In genomic region chr15:38440353-38441129, GRCh38 we compare ENCODE assay signal across 8 cellular contexts. TPM values are rescaled to one million over a fixed set of nuclear protein-coding genes. Genes with fewer than 3 reads are reported as not detected.
DNase-seq lines count a peak whose midpoint lies in the region; ATAC-seq, FAIRE-seq and TF ChIP-seq lines count a peak whose summit lies in the region.

No MANE protein-coding gene starts in this region.

- TF ChIP-seq POLR2A in GM12891 (IDR thresholded peaks at IDR 0.05; ENCODE audit: low read depth, low read length): no peak
- no peak for TF ChIP-seq POLR2A in breast epithelium (IDR thresholded peaks at IDR 0.05)

- H3K36me3 ChIP-seq in breast epithelium (no peaks in the 10 kb centered on the region), keratinocyte (ENCODE audit: control insufficient read depth in 2 of 2, extremely low read depth in 1 of 2, insufficient read depth in 2 of 2, low read length in 2 of 2) (no peaks in the 10 kb centered on the region)

- H3K27me3 ChIP-seq in breast epithelium (no peaks in the 10 kb centered on the region), keratinocyte (ENCODE audit: control insufficient read depth, extremely low read depth, insufficient read depth, low read length) (no peaks in the 10 kb centered on the region)

- dilution Hi-C loops in keratinocyte (cut with MboI; ENCODE audit: extremely low pct_ligation_motif_present, low sequenced_read_pairs): no loop called here

- H3K4me1 ChIP-seq in breast epithelium (no peaks in the 10 kb centered on the region), keratinocyte (ENCODE audit: control insufficient read depth, extremely low read depth, insufficient read depth, low read length) (no peaks in the 10 kb centered on the region)

- H3K79me2 ChIP-seq in keratinocyte (ENCODE audit: control insufficient read depth, insufficient read depth, low read length): no peaks in the 10 kb centered on the region

- TF ChIP-seq CTCF in 22Rv1 (IDR thresholded peaks at IDR 0.05) (peak; percentile 95), breast epithelium (IDR thresholded peaks at IDR 0.05) (peak; percentile 54 to 86 (median 82)), keratinocyte (optimal IDR thresholded peaks at IDR 0.05 in 1 of 3, IDR thresholded peaks at IDR 0.05 in 1 of 3, conservative IDR thresholded peaks at IDR 0.05 in 1 of 3; ENCODE audit: extremely low read depth in 1 of 3, insufficient read depth in 2 of 3, low read length in 3 of 3) (peak; percentile 85 to 93 (median 88))

- H3K9me1 ChIP-seq in keratinocyte (ENCODE audit: control insufficient read depth, extremely low read depth, insufficient read depth, low read length): no peaks in the 10 kb centered on the region

- H3K9ac ChIP-seq in keratinocyte (ENCODE audit: control insufficient read depth, extremely low read depth, insufficient read depth, low read length): no peak overlapping the region

- intact Hi-C loops in breast epithelium (cut with DNase I; ENCODE audit: low total_unique reads): no loop called here

- peak; percentile 81 for ATAC-seq in HG02852 (IDR thresholded peaks at IDR 0.05; ENCODE audit: unreplicated experiment)

- no peak overlapping the region for H3K27ac ChIP-seq in 22Rv1
- no peak overlapping the region for H3K27ac ChIP-seq in breast epithelium
- no peak overlapping the region for H3K27ac ChIP-seq in keratinocyte (ENCODE audit: control insufficient read depth, insufficient read depth, low read length)

- DNase-seq in GM12891 (ENCODE audit: insufficient read length, low spot score) (no peak), NCI-H187 treated with DMSO at 0.1 percent for 48 hours (lab: John Stamatoyannopoulos, UW) (peak; percentile 12), T-helper 9 cell (peak; percentile 12), breast epithelium (ENCODE audit: low spot score in 2 of 2) (no peak), keratinocyte (ENCODE audit: low read depth, low spot score) (peak; percentile 13)
- DNase-seq in stimulated activated CD4-positive, alpha-beta T cell treated with anti-CD3 and anti-CD28 coated beads, Interleukin-2, amount 100 ng/mL, for 48 hours: peak; percentile 52 to 57

- no peak overlapping the region for H2AFZ ChIP-seq in keratinocyte (ENCODE audit: control insufficient read depth, low read length)

- FAIRE-seq in GM12891 (lab: Jason Lieb, UNC) (peak; percentile 93), keratinocyte (lab: Jason Lieb, UNC) (peak; percentile 89)

- H4K20me1 ChIP-seq in keratinocyte (ENCODE audit: control insufficient read depth, extremely low read depth, insufficient read depth, low read length): no peaks in the 10 kb centered on the region

- H3K4me3 ChIP-seq in breast epithelium (no peak overlapping the region), keratinocyte (ENCODE audit: control insufficient read depth in 2 of 3, extremely low read depth in 1 of 3, insufficient read depth in 2 of 3, low read depth in 1 of 3, low read length in 3 of 3) (no peak overlapping the region)

- H3K9me3 ChIP-seq in breast epithelium (no peaks in the 10 kb centered on the region), keratinocyte (ENCODE audit: control insufficient read depth, low read depth, low read length) (no peaks in the 10 kb centered on the region)

- H3K4me2 ChIP-seq in keratinocyte (ENCODE audit: control insufficient read depth, extremely low read depth, insufficient read depth, low read depth, low read length): no peak overlapping the region

TF ChIP-seq in GM12891, 5 proteins besides CTCF, POLR2A, EP300 and RAD21:
- TF ChIP-seq TAF1 (IDR thresholded peaks at IDR 0.05; ENCODE audit: low read depth, low read length) (no peak), SPI1 (IDR thresholded peaks at IDR 0.05; ENCODE audit: low read depth, low read length) (peak; percentile 23; the same call in 1 of the 2 replicates)

RNA-seq across cellular contexts. Expression of gene FAM98B, which starts 13.4 kb away (rescaled TPM):
- polyA plus RNA-seq in GM12891 (2012; ENCODE audit: low read depth, missing spikeins): 9.5 TPM
- total RNA-seq in breast epithelium: 10 to 100 TPM; 12.0 to 14.6 (median 13.4) TPM
- polyA plus RNA-seq in keratinocyte: 4.7 to 22.2 TPM (median 9.7 TPM) in 3 replicates
- polyA plus RNA-seq in keratinocyte (2011; ENCODE audit: low read depth): 3.8 TPM
- 6.1 and 9.2 TPM in 2 replicates for polyA plus RNA-seq in keratinocyte (2011; cell fraction: cytosol; rRNA removed)
- 5.6 and 7.3 TPM in 2 replicates for polyA plus RNA-seq in keratinocyte (2011; cell fraction: nucleus; rRNA removed)
- 5.9 and 20.9 TPM in 2 replicates for polyA plus RNA-seq in keratinocyte (2012; ENCODE audit: low replicate concordance)
- 1.1 to 8.3 TPM (median 2.5 TPM) in 3 replicates for polyA minus RNA-seq in keratinocyte
- 2.1 TPM for polyA minus RNA-seq in keratinocyte (2011; cell fraction: cytosol; rRNA and poly(A)+ RNA removed)
- polyA minus RNA-seq in keratinocyte (2011; cell fraction: nucleus; rRNA and poly(A)+ RNA removed): 4.4 and 11.0 TPM in 2 replicates

Comparison
In these comparisons a context has a peak if more than half of its experiments do, and no peak if none do; other contexts are left out.
1. DNase-seq: peak in NCI-H187 treated with DMSO at 0.1 percent for 48 hours (single experiment), T-helper 9 cell (single experiment), keratinocyte (single experiment) and stimulated activated CD4-positive, alpha-beta T cell treated with anti-CD3 and anti-CD28 coated beads, Interleukin-2, amount 100 ng/mL, for 48 hours (2 of 2); none in GM12891 (single experiment) and breast epithelium (0 of 2).
2. Peak in every context shown above with its lines, with median percentiles within 50 percentile points of each other: CTCF ChIP-seq.